Comparison of ENCODE assay signal across 8 cellular contexts in the genomic region with DNA sequence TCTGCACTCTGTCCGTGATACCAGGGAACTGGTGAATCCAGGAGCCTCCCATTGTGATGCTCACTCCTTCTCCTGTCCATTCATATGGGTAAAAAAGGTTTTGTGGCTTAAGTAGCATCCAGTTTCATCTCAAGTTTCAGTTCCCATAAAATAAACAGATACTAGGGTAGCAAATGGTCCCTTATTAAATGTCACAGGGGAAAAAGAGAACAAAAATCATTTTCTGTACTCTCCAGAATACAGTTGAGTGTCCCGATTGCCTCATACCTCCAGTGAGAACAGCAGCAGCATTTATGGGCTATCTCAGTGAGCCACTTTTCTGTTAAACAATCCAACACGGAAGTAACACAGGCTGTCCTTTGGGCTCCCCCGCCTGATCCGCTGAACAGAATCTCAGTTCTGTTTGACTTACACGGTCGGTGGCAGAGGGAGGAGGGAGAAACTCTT.
DNase-seq lines count a peak whose midpoint lies in the region; ATAC-seq and TF ChIP-seq lines count a peak whose summit lies in the region.

No MANE protein-coding gene starts in this region.

- no peak overlapping the region for H2AFZ ChIP-seq in mammary epithelial cell (ENCODE audit: low read depth, low read length)

- ATAC-seq in GM18867 (IDR thresholded peaks at IDR 0.05; ENCODE audit: unreplicated experiment) (peak; percentile 48), heart right ventricle (peak; percentile 49 to 93 (median 79))

- H4K20me1 ChIP-seq in mammary epithelial cell (ENCODE audit: insufficient read depth, low read length), result no peaks in the 10 kb centered on the region

- H3K27ac ChIP-seq in HEK293 (ENCODE audit: extremely low read depth, low read depth, low read length) (no peak overlapping the region; the same call in 1 of the 2 replicates), heart right ventricle (peak overlapping the region in 7 of 10 donors; percentile 22 to 54 (median 45)), mammary epithelial cell (ENCODE audit: insufficient read depth, low read depth, low read length) (no peak overlapping the region)

- H3K79me2 ChIP-seq in mammary epithelial cell (ENCODE audit: insufficient read depth, low read length), result no peaks in the 10 kb centered on the region

- 34 to 40% methylated on average over 7 of the region's 7 CpGs for WGBS in heart right ventricle, 2 donors
- 78% methylated on average over 7 of the region's 7 CpGs for WGBS in mammary epithelial cell (ENCODE audit: low coverage, missing lambda C conversion rate)

- POLR2A ChIA-PET in HEK293 (lab: Yijun Ruan, JAX), result no interaction called here

- peaks cover 13% of the 10 kb centered on the region for H3K4me1 ChIP-seq in HEK293 (ENCODE audit: control insufficient read depth, insufficient read depth, low read length)
- peaks cover 0 to 81% (median 61%) of the 10 kb centered on the region in 9 donors for H3K4me1 ChIP-seq in heart right ventricle
- H3K4me1 ChIP-seq in mammary epithelial cell (ENCODE audit: insufficient read depth, low read length), result no peaks in the 10 kb centered on the region

- no peak overlapping the region for H3K4me2 ChIP-seq in mammary epithelial cell (ENCODE audit: insufficient read depth, low read depth, low read length)

- TF ChIP-seq CTCF in HEK293 (tag by site-specific recombination; IDR thresholded peaks at IDR 0.05) (no peak), heart right ventricle (IDR thresholded peaks at IDR 0.05) (no peak), mammary epithelial cell (conservative IDR thresholded peaks at IDR 0.05 in 1 of 2, IDR thresholded peaks at IDR 0.05 in 1 of 2; ENCODE audit: extremely low read depth in 1 of 2, insufficient read depth in 1 of 2, low read depth in 1 of 2, low read length in 2 of 2) (no peak)

- no peak overlapping the region for H3K9ac ChIP-seq in mammary epithelial cell (ENCODE audit: insufficient read depth, low read length)

- H3K9me3 ChIP-seq in HEK293 (ENCODE audit: control insufficient read depth, insufficient read depth, low read depth, low read length), result no peaks in the 10 kb centered on the region
- peaks cover 0 to 8% (median 0%) of the 10 kb centered on the region in 11 donors for H3K9me3 ChIP-seq in heart right ventricle
- peaks cover 11% of the 10 kb centered on the region for H3K9me3 ChIP-seq in mammary epithelial cell (replicated peaks; ENCODE audit: insufficient read depth, low read length)

- no TSS peak for BruUV-seq in mammary epithelial cell (replicated peaks; lab: Mats Ljungman, UMichigan)

- CTCF ChIA-PET in HEK293 (lab: Yijun Ruan, JAX), result no interaction called here
- CTCF ChIA-PET in mammary epithelial cell (lab: Charles Lee; ENCODE audit: low non-redundant PET), result no interaction called here

- dilution Hi-C loops in mammary epithelial cell (cut with HindIII; ENCODE audit: low sequenced_read_pairs), result no loop called here

- intact Hi-C loops in heart right ventricle (cut with DNase I) (loop anchor here in 1 of 10 donors (5.0 kb wide), 1 partner anchor 65 kb away; no protein-coding TSS in a partner anchor), mammary epithelial cell (cut with micrococcal nuclease) (no loop called here)

- H3K27me3 ChIP-seq in heart right ventricle, result no peaks in the 10 kb centered on the region
- no peaks in the 10 kb centered on the region for H3K27me3 ChIP-seq in mammary epithelial cell (ENCODE audit: insufficient read depth, low read length)

- H3K36me3 ChIP-seq in HEK293 (ENCODE audit: control insufficient read depth in 2 of 2, insufficient read depth in 1 of 2, low read length in 2 of 2) (no peaks in the 10 kb centered on the region), heart right ventricle (peaks cover 0 to 44% (median 0%) of the 10 kb centered on the region in 9 donors), mammary epithelial cell (ENCODE audit: insufficient read depth, low read length) (no peaks in the 10 kb centered on the region)

- H3K4me3 ChIP-seq in HEK293 (ENCODE audit: low read depth, low read length), result no peak overlapping the region
- H3K4me3 ChIP-seq in heart right ventricle, result no peak overlapping the region
- no peak overlapping the region for H3K4me3 ChIP-seq in mammary epithelial cell (replicated peaks in 1 of 3; ENCODE audit: insufficient read depth in 1 of 3, low read depth in 2 of 3, low read length in 3 of 3)

- in situ Hi-C loops in mammary epithelial cell (cut with MboI; ENCODE audit: low sequenced_read_pairs in 2 of 2), result no loop called here

- DNase-seq in MV-4-11 (lab: John Stamatoyannopoulos, UW) (peak; percentile 97), heart right ventricle (peak; percentile 35 to 42), SHP77 (lab: John Stamatoyannopoulos, UW) (no peak), mammary epithelial cell (no peak), GM19240 (ENCODE audit: insufficient read length, low spot score) (no peak), UCSD-AML1 (lab: John Stamatoyannopoulos, UW; ENCODE audit: unreplicated experiment) (no peak)

TF ChIP-seq in HEK293, 187 proteins besides CTCF, POLR2A, EP300 and RAD21 (continues in another document):
- TF ChIP-seq ZNF354C (tag by site-specific recombination; IDR thresholded peaks at IDR 0.05; ENCODE audit: borderline replicate concordance, low read depth), result no peak
- no peak for TF ChIP-seq ZNF211 (tag by site-specific recombination; IDR thresholded peaks at IDR 0.05; ENCODE audit: low read depth)
- no peak for TF ChIP-seq ZNF248 (tag by site-specific recombination; IDR thresholded peaks at IDR 0.05)
- TF ChIP-seq ZNF660 (tag by site-specific recombination; IDR thresholded peaks at IDR 0.05), result peak; percentile 89
- TF ChIP-seq, protein P1, sequence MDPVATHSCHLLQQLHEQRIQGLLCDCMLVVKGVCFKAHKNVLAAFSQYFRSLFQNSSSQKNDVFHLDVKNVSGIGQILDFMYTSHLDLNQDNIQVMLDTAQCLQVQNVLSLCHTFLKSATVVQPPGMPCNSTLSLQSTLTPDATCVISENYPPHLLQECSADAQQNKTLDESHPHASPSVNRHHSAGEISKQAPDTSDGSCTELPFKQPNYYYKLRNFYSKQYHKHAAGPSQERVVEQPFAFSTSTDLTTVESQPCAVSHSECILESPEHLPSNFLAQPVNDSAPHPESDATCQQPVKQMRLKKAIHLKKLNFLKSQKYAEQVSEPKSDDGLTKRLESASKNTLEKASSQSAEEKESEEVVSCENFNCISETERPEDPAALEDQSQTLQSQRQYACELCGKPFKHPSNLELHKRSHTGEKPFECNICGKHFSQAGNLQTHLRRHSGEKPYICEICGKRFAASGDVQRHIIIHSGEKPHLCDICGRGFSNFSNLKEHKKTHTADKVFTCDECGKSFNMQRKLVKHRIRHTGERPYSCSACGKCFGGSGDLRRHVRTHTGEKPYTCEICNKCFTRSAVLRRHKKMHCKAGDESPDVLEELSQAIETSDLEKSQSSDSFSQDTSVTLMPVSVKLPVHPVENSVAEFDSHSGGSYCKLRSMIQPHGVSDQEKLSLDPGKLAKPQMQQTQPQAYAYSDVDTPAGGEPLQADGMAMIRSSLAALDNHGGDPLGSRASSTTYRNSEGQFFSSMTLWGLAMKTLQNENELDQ (tag by site-specific recombination; IDR thresholded peaks at IDR 0.05; ENCODE audit: low read depth), result no peak
- TF ChIP-seq, protein P2, sequence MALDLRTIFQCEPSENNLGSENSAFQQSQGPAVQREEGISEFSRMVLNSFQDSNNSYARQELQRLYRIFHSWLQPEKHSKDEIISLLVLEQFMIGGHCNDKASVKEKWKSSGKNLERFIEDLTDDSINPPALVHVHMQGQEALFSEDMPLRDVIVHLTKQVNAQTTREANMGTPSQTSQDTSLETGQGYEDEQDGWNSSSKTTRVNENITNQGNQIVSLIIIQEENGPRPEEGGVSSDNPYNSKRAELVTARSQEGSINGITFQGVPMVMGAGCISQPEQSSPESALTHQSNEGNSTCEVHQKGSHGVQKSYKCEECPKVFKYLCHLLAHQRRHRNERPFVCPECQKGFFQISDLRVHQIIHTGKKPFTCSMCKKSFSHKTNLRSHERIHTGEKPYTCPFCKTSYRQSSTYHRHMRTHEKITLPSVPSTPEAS (tag by site-specific recombination; IDR thresholded peaks at IDR 0.05), result no peak
- peak; percentile 90 for TF ChIP-seq ZNF600 (tag by site-specific recombination; IDR thresholded peaks at IDR 0.05)
- peak; percentile 75; the same call in 1 of the 2 replicates for TF ChIP-seq MZF1 (tag by site-specific recombination; IDR thresholded peaks at IDR 0.05; ENCODE audit: borderline replicate concordance)
- peak; percentile 71 for TF ChIP-seq OSR2 (tag by site-specific recombination; IDR thresholded peaks at IDR 0.05)
- peak; percentile 83 for TF ChIP-seq FEZF1 (tag by site-specific recombination; IDR thresholded peaks at IDR 0.05)
- TF ChIP-seq TRIM28 (IDR thresholded peaks at IDR 0.05; ENCODE audit: borderline replicate concordance, low read length), result peak; percentile 78
- no peak for TF ChIP-seq ZNF747 (tag by site-specific recombination; IDR thresholded peaks at IDR 0.05)
- TF ChIP-seq, protein P3, sequence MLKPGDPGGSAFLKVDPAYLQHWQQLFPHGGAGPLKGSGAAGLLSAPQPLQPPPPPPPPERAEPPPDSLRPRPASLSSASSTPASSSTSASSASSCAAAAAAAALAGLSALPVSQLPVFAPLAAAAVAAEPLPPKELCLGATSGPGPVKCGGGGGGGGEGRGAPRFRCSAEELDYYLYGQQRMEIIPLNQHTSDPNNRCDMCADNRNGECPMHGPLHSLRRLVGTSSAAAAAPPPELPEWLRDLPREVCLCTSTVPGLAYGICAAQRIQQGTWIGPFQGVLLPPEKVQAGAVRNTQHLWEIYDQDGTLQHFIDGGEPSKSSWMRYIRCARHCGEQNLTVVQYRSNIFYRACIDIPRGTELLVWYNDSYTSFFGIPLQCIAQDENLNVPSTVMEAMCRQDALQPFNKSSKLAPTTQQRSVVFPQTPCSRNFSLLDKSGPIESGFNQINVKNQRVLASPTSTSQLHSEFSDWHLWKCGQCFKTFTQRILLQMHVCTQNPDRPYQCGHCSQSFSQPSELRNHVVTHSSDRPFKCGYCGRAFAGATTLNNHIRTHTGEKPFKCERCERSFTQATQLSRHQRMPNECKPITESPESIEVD (tag by site-specific recombination; IDR thresholded peaks at IDR 0.05), result peak; percentile 77
- TF ChIP-seq, protein P4, sequence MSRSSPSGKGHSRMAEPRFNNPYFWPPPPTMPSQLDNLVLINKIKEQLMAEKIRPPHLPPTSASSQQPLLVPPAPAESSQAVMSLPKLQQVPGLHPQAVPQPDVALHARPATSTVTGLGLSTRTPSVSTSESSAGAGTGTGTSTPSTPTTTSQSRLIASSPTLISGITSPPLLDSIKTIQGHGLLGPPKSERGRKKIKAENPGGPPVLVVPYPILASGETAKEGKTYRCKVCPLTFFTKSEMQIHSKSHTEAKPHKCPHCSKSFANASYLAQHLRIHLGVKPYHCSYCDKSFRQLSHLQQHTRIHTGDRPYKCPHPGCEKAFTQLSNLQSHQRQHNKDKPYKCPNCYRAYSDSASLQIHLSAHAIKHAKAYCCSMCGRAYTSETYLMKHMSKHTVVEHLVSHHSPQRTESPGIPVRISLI (tag by site-specific recombination; IDR thresholded peaks at IDR 0.05), result no peak

Comparison
In these comparisons a context has a peak if more than half of its experiments do, and no peak if none do; other contexts are left out.
1. H3K27ac ChIP-seq: peak in heart right ventricle (7 of 10); none in HEK293 (single experiment) and mammary epithelial cell (single experiment).
2. DNase-seq: peak in MV-4-11 (single experiment) and heart right ventricle (2 of 2); none in SHP77 (0 of 2), mammary epithelial cell (single experiment), GM19240 (single experiment) and UCSD-AML1 (single experiment).